ENCODE assay signal across 32 cellular contexts in genomic region chr7:134405299-134405698, GRCh38. TPM values are rescaled to one million over a fixed set of nuclear protein-coding genes. Genes with fewer than 3 reads are reported as not detected.
A peak's percentile ranks its signal among the peaks of the same experiment; 100 is the strongest.
DNase-seq lines count a peak whose midpoint lies in the region; ATAC-seq and TF ChIP-seq lines count a peak whose summit lies in the region.
"Had no signal": no experiment of that assay in that cellular context is flagged by ENCODE, and none has a peak within 500 bp of the region (broad histone marks: within the 10 kb centered on the region; RNA-seq: fewer than 3 reads in every experiment).

No MANE protein-coding gene starts in this region.

- no peak overlapping the region for H2BK20ac ChIP-seq in H9 (ENCODE audit: low read depth, low read length, poor library complexity, severe bottlenecking)

- H4K20me1 ChIP-seq in H9 (ENCODE audit: control insufficient read depth, insufficient read depth, insufficient read length) (no peaks in the 10 kb centered on the region), osteoblast (ENCODE audit: insufficient read depth, low read length) (no peaks in the 10 kb centered on the region)
- H4K20me1 ChIP-seq: BLaER1; BLaER1 treated with 17β-estradiol and CSF1 and Interleukin-3, amounts not matched to agents 10 nM and 100 nM had no signal

- H3K18ac ChIP-seq in H9 (ENCODE audit: insufficient read length, low read depth, low read length) = no peak overlapping the region

- H3K4me3 Mint-ChIP-seq in H9 = no peak overlapping the region
- H3K4me3 Mint-ChIP-seq: B cell; CD14-positive monocyte; CD4-positive, alpha-beta memory T cell; CD4-positive, alpha-beta T cell; CD4-positive, CD25-positive, alpha-beta regulatory T cell; CD8-positive, alpha-beta memory T cell; CD8-positive, alpha-beta T cell had no signal

- H3K27ac ChIP-seq in H9 (ENCODE audit: insufficient read length, low read depth, low read length) (no peak overlapping the region), osteoblast (ENCODE audit: low read depth, low read length) (no peak overlapping the region)
- H3K27ac ChIP-seq: 22Rv1; A549; BLaER1; BLaER1 treated with 17β-estradiol and CSF1 and Interleukin-3, amounts not matched to agents 10 nM and 100 nM; C4-2B had no signal

- no peaks in the 10 kb centered on the region for H3K9me3 ChIP-seq in H9 (ENCODE audit: control insufficient read depth, low read depth, low read length)
- no peaks in the 10 kb centered on the region for H3K9me3 ChIP-seq in osteoblast (ENCODE audit: low read depth, low read length)
- H3K9me3 ChIP-seq: A549, Caco-2 had no signal

- H4K91ac ChIP-seq in H9 (ENCODE audit: insufficient read length, low read depth, low read length) = no peak overlapping the region

- no CpG with 5 or more reads among the region's 3 CpGs for whole genome bisulfite sequencing in H9 (ENCODE audit: extremely low coverage, insufficient read length, low lambda C conversion rate)

- H4K8ac ChIP-seq in H9 (replicated peaks; ENCODE audit: insufficient read length, low read depth, low read length) = no peak overlapping the region

- ATAC-seq in HG02973 (IDR thresholded peaks at IDR 0.05; ENCODE audit: unreplicated experiment) = no peak
- ATAC-seq: A549; CD8-positive, alpha-beta T cell had no signal

- no peak overlapping the region for H2BK12ac ChIP-seq in H9 (ENCODE audit: insufficient read length, low read depth, low read length)

- H3T11ph ChIP-seq in H9 (ENCODE audit: low read length) = no peak overlapping the region

- intact Hi-C loops in posterior vena cava (cut with DNase I) = no loop called here

- H3K4me1 ChIP-seq in H9 (ENCODE audit: insufficient read depth, low read length) = peaks cover 6% of the 10 kb centered on the region; the same call in 1 of the 2 replicates
- no peaks in the 10 kb centered on the region for H3K4me1 ChIP-seq in osteoblast (ENCODE audit: insufficient read depth, low read length)
- H3K4me1 ChIP-seq: A549; BE2C; BLaER1; BLaER1 treated with 17β-estradiol and CSF1 and Interleukin-3, amounts not matched to agents 10 nM and 100 nM; Caco-2 had no signal

- H3K36me3 Mint-ChIP-seq in H9 (ENCODE audit: insufficient read depth in 1 of 3, low read depth in 3 of 3) = no peaks in the 10 kb centered on the region; a peak in 1 of 7 replicates
- H3K36me3 Mint-ChIP-seq: CD14-positive monocyte; CD4-positive, alpha-beta memory T cell; CD4-positive, CD25-positive, alpha-beta regulatory T cell; CD8-positive, alpha-beta memory T cell; CD8-positive, alpha-beta T cell had no signal

- no peak overlapping the region for H3K4ac ChIP-seq in H9 (ENCODE audit: low read depth, low read length)

- H2BK15ac ChIP-seq in H9 (ENCODE audit: low read depth, low read length) = 0 out of 2 replicates have a peak overlapping the region, but pooled peaks have one; percentile 27

- H3K4me2 ChIP-seq in H9 (ENCODE audit: insufficient read depth, insufficient read length, low read length) (no peak overlapping the region), osteoblast (ENCODE audit: insufficient read depth, low read length) (no peak overlapping the region)
- H3K4me2 ChIP-seq: A549; BLaER1; BLaER1 treated with 17β-estradiol and CSF1 and Interleukin-3, amounts not matched to agents 10 nM and 100 nM had no signal

- H3K14ac ChIP-seq in H9 (ENCODE audit: insufficient read depth, low read length) = no peak overlapping the region

- H3K36me3 ChIP-seq in osteoblast (ENCODE audit: insufficient read depth, low read length) = no peaks in the 10 kb centered on the region
- H3K36me3 ChIP-seq: BE2C; BLaER1; BLaER1 treated with 17β-estradiol and CSF1 and Interleukin-3, amounts not matched to agents 10 nM and 100 nM had no signal

- H3K27me3 ChIP-seq in H9 (ENCODE audit: insufficient read depth, low read length) (no peaks in the 10 kb centered on the region), osteoblast (ENCODE audit: insufficient read depth, low read length) (peaks cover 14% of the 10 kb centered on the region)
- H3K27me3 ChIP-seq: BE2C; BLaER1; BLaER1 treated with 17β-estradiol and CSF1 and Interleukin-3, amounts not matched to agents 10 nM and 100 nM had no signal

- H3K27me3 Mint-ChIP-seq in H9 (ENCODE audit: low read depth) = 0 out of 2 replicates have a peak, but pooled peaks cover 2% of the 10 kb centered on the region

- no peak overlapping the region for H2BK120ac ChIP-seq in H9 (ENCODE audit: low read depth, low read length, poor library complexity, severe bottlenecking)

- no peak for TF ChIP-seq CTCF in H9 (conservative IDR thresholded peaks at IDR 0.05)
- TF ChIP-seq CTCF in osteoblast (IDR thresholded peaks at IDR 0.05; ENCODE audit: extremely low read depth, low read depth, low read length) = no peak

- no peak overlapping the region for H3K27ac Mint-ChIP-seq in H9
- H3K27ac Mint-ChIP-seq: B cell; CD14-positive monocyte; CD4-positive, alpha-beta memory T cell; CD4-positive, alpha-beta T cell; CD4-positive, CD25-positive, alpha-beta regulatory T cell; CD8-positive, alpha-beta memory T cell; CD8-positive, alpha-beta T cell had no signal

- no peaks in the 10 kb centered on the region for H3K79me1 ChIP-seq in H9 (ENCODE audit: insufficient read depth, low read depth, low read length, poor library complexity, severe bottlenecking)

- H4K5ac ChIP-seq in H9 (ENCODE audit: insufficient read length, low read depth, low read length) = no peak overlapping the region

- no peaks in the 10 kb centered on the region for H3K23me2 ChIP-seq in H9 (ENCODE audit: insufficient read length, low read depth, low read length, poor library complexity, severe bottlenecking)

- no peak overlapping the region for H2BK5ac ChIP-seq in H9 (ENCODE audit: insufficient read length, low read length)

- no peaks in the 10 kb centered on the region; a peak in 2 of 5 replicates for H3K9me3 Mint-ChIP-seq in H9
- H3K9me3 Mint-ChIP-seq: CD4-positive, alpha-beta T cell; CD8-positive, alpha-beta memory T cell; CD8-positive, alpha-beta T cell had no signal

- no peak overlapping the region for H2AK5ac ChIP-seq in H9 (ENCODE audit: insufficient read length, low read length)

- H3K56ac ChIP-seq in H9 (ENCODE audit: insufficient read length, low read depth, low read length) = no peak overlapping the region

- H3K4me3 ChIP-seq in osteoblast (ENCODE audit: insufficient read depth, low read length) = no peak overlapping the region
- H3K4me3 ChIP-seq: A549; BLaER1; BLaER1 treated with 17β-estradiol and CSF1 and Interleukin-3, amounts not matched to agents 10 nM and 100 nM had no signal

- H3K9ac ChIP-seq in H9 (ENCODE audit: extremely low read depth, insufficient read length, low read length) = no peak overlapping the region
- H3K9ac ChIP-seq: BLaER1; BLaER1 treated with 17β-estradiol and CSF1 and Interleukin-3, amounts not matched to agents 10 nM and 100 nM had no signal

- H3K4me1 Mint-ChIP-seq in H9 = peaks cover 16% of the 10 kb centered on the region in 2 experiments
- H3K4me1 Mint-ChIP-seq: B cell; CD14-positive monocyte; CD4-positive, alpha-beta memory T cell; CD8-positive, alpha-beta memory T cell had no signal

- H2AFZ ChIP-seq in H9 (ENCODE audit: low read length) = no peak overlapping the region
- H2AFZ ChIP-seq in osteoblast (ENCODE audit: low read length) = no peak overlapping the region

- H3K23ac ChIP-seq in H9 (ENCODE audit: insufficient read length, low read depth, low read length) = no peak overlapping the region

- no peaks in the 10 kb centered on the region; the same call in 1 of the 2 replicates for H3K79me2 ChIP-seq in H9 (ENCODE audit: insufficient read depth, low read length)
- no peaks in the 10 kb centered on the region for H3K79me2 ChIP-seq in osteoblast (ENCODE audit: insufficient read depth, low read length)

- no peak for DNase-seq in H9
- DNase-seq in osteoblast (ENCODE audit: insufficient read length, low spot score, missing footprints) = peak; percentile 69
- DNase-seq in posterior vena cava (ENCODE audit: low spot score) = peak; percentile 25
- no peak for DNase-seq in AML-193 (lab: John Stamatoyannopoulos, UW)
- DNase-seq in HCEC 1CT = no peak
- DNase-seq: 8988T; ACHN; BE2C; C1 segment of cervical spinal cord; Caco-2; Calu3; CD4-positive, alpha-beta memory T cell; CD4-positive, alpha-beta T cell; CD4-positive, CD25-positive, alpha-beta regulatory T cell; CD8-positive, alpha-beta memory T cell; CD8-positive, alpha-beta T cell; COR-L47; DMS 273 treated with DMSO at 0.1 percent for 48 hours; DMS153; DMS53; DMS79; DMS79 treated with DMSO at 0.1 percent for 48 hours; DND-41; EL had no signal

RNA-seq across cellular contexts. Expression of gene AKR1B1, which starts 53.6 kb away (rescaled TPM):
- total RNA-seq in H9 (2021) (166 and 171 TPM in 2 replicates), osteoblast (85.8 and 86.6 TPM in 2 replicates), posterior vena cava (10 to 100 TPM; 53.7 to 67.0 TPM)

Comparison
In these comparisons a context has a peak if more than half of its experiments do, and no peak if none do; other contexts are left out.
1. DNase-seq: peak in osteoblast (single experiment) and posterior vena cava (single experiment); none in H9 (single experiment), AML-193 (0 of 2) and HCEC 1CT (single experiment).